In genomic region chrX:71283409-71284143, GRCh38 we compare ENCODE assay signal across 1 cellular context.
TF ChIP-seq lines count a peak whose summit lies in the region.

Gene NONO (plus strand): TSS chrX:71283635. CDS start chrX:71290638, 7,003 bp downstream.

TF ChIP-seq in HepG2, 621 proteins besides CTCF, POLR2A, EP300 and RAD21 (continued from another document):
- TF ChIP-seq ZNF275 (CRISPR knock-in tag; IDR thresholded peaks at IDR 0.05; ENCODE audit: borderline replicate concordance) (0 out of 2 replicates have a peak, but pooled peaks have one; percentile 56), CBFB (CRISPR knock-in tag; IDR thresholded peaks at IDR 0.05) (no peak), NFYB (CRISPR knock-in tag; IDR thresholded peaks at IDR 0.05) (peak; percentile 86), AFF4 (CRISPR knock-in tag; IDR thresholded peaks at IDR 0.05) (0 out of 2 replicates have a peak, but pooled peaks have one; percentile 60), AGO2 (optimal IDR thresholded peaks at IDR 0.05; ENCODE audit: low read depth, low read length) (peak; percentile 71), ZNF232 (CRISPR knock-in tag; IDR thresholded peaks at IDR 0.05; ENCODE audit: borderline replicate concordance) (peak; percentile 62; the same call in 1 of the 2 replicates), SPEN (CRISPR knock-in tag; IDR thresholded peaks at IDR 0.05; ENCODE audit: low read depth) (peak; percentile 68; the same call in 1 of the 2 replicates), KDM5B (CRISPR knock-in tag; IDR thresholded peaks at IDR 0.05; ENCODE audit: borderline replicate concordance) (0 out of 2 replicates have a peak, but pooled peaks have one; percentile 41), ZNF281 (CRISPR knock-in tag; IDR thresholded peaks at IDR 0.05; ENCODE audit: borderline replicate concordance) (peak; percentile 52; the same call in 1 of the 2 replicates), PHF8 (CRISPR knock-in tag; IDR thresholded peaks at IDR 0.05) (peak; percentile 78), PBX3 (CRISPR knock-in tag; IDR thresholded peaks at IDR 0.05; ENCODE audit: borderline replicate concordance) (0 out of 2 replicates have a peak, but pooled peaks have one; percentile 48), ASH2L (IDR thresholded peaks at IDR 0.05; ENCODE audit: insufficient read length, low read depth, low read length) (peak; percentile 75), HNRNPLL (IDR thresholded peaks at IDR 0.05; ENCODE audit: low read depth, low read length, poor library complexity, severe bottlenecking) (peak; percentile 6), SRY (CRISPR knock-in tag; IDR thresholded peaks at IDR 0.05) (0 out of 2 replicates have a peak, but pooled peaks have one; percentile 33), PRDM15 (CRISPR knock-in tag; IDR thresholded peaks at IDR 0.05) (peak; percentile 64; the same call in 1 of the 2 replicates), POLR2AphosphoS5 (IDR thresholded peaks at IDR 0.05; ENCODE audit: low read depth, low read length) (peak; percentile 90), ZNF792 (CRISPR knock-in tag; IDR thresholded peaks at IDR 0.05) (0 out of 2 replicates have a peak, but pooled peaks have one; percentile 36), GABPA (IDR thresholded peaks at IDR 0.05; ENCODE audit: low read depth, low read length) (peak; percentile 40), GABPA (CRISPR knock-in tag; IDR thresholded peaks at IDR 0.05; ENCODE audit: low read depth) (peak; percentile 84), TFDP2 (CRISPR knock-in tag; IDR thresholded peaks at IDR 0.05) (peak; percentile 34; the same call in 1 of the 2 replicates), ELF1 (CRISPR knock-in tag; IDR thresholded peaks at IDR 0.05) (0 out of 2 replicates have a peak, but pooled peaks have one; percentile 23), TIGD3 (CRISPR knock-in tag; IDR thresholded peaks at IDR 0.05; ENCODE audit: borderline replicate concordance) (no peak), ZBTB14 (CRISPR knock-in tag; IDR thresholded peaks at IDR 0.05) (0 out of 2 replicates have a peak, but pooled peaks have one; percentile 34), HOXA3 (CRISPR knock-in tag; IDR thresholded peaks at IDR 0.05) (peak; percentile 61; the same call in 1 of the 2 replicates), E2F1 (CRISPR knock-in tag; IDR thresholded peaks at IDR 0.05) (peak; percentile 86), RBFOX2 (IDR thresholded peaks at IDR 0.05; ENCODE audit: low read depth, low read length) (peak; percentile 78), MAZ (IDR thresholded peaks at IDR 0.05; ENCODE audit: borderline replicate concordance, low read depth, low read length) (0 out of 2 replicates have a peak, but pooled peaks have one; percentile 22), MAZ (CRISPR knock-in tag; IDR thresholded peaks at IDR 0.05; ENCODE audit: low read depth) (no peak), YEATS2 (CRISPR knock-in tag; IDR thresholded peaks at IDR 0.05; ENCODE audit: borderline replicate concordance) (peak; percentile 88), ZBTB33 (CRISPR knock-in tag; IDR thresholded peaks at IDR 0.05) (no peak), ZBTB7B (CRISPR knock-in tag; IDR thresholded peaks at IDR 0.05) (no peak), THAP11 (CRISPR knock-in tag; IDR thresholded peaks at IDR 0.05) (peak; percentile 63), KDM2A (CRISPR knock-in tag; IDR thresholded peaks at IDR 0.05; ENCODE audit: borderline replicate concordance, low read depth) (peak; percentile 38; the same call in 1 of the 2 replicates)
